Comparison of ENCODE assay signal across 7 cellular contexts in genomic region chr18:9147440-9148238, GRCh38. TPM values are rescaled to one million over a fixed set of nuclear protein-coding genes. Genes with fewer than 3 reads are reported as not detected.
DNase-seq lines count a peak whose midpoint lies in the region; ATAC-seq and TF ChIP-seq lines count a peak whose summit lies in the region.

No MANE protein-coding gene starts in this region.

- no peak for TF ChIP-seq POLR2A in vagina (IDR thresholded peaks at IDR 0.05)

- H3K27me3 ChIP-seq in vagina: no peaks in the 10 kb centered on the region

- intact Hi-C loops in vagina (cut with DNase I): no loop called here

- H3K36me3 ChIP-seq in vagina: no peaks in the 10 kb centered on the region

- peaks cover 82% of the 10 kb centered on the region for H3K4me1 ChIP-seq in vagina

- peak overlapping the region; percentile 28 for H3K27ac ChIP-seq in vagina

- ATAC-seq in GM21576 (IDR thresholded peaks at IDR 0.05; ENCODE audit: unreplicated experiment): peak; percentile 59

- TF ChIP-seq CTCF in vagina (IDR thresholded peaks at IDR 0.05): peak; percentile 24 to 69 (median 57)

- no peak overlapping the region for H3K4me3 ChIP-seq in vagina

- H3K9me3 ChIP-seq in vagina: no peaks in the 10 kb centered on the region

- peak; percentile 78 for DNase-seq in EH (ENCODE audit: low read depth)
- peak; percentile 69 for DNase-seq in M059J (ENCODE audit: low read depth)
- DNase-seq in SKM-1 (lab: John Stamatoyannopoulos, UW; ENCODE audit: unreplicated experiment): peak; percentile 55
- peak; percentile 75 to 81 for DNase-seq in dermis microvascular lymphatic vessel endothelial cell (ENCODE audit: low read depth in 2 of 2)
- peak; percentile 89 for DNase-seq in medulla oblongata (ENCODE audit: extremely low spot score)
- no peak for DNase-seq in vagina (ENCODE audit: extremely low spot score in 2 of 2)

RNA-seq across cellular contexts. Expression of gene ANKRD12, which starts 11.1 kb away (rescaled TPM):
- total RNA-seq in M059J (2014; rRNA removed; shearing (Covaris generic)): 16.0 and 24.5 TPM in 2 replicates
- total RNA-seq in dermis microvascular lymphatic vessel endothelial cell (14.0 and 16.2 TPM in 2 replicates), vagina (53.5 TPM)

RNA-seq across cellular contexts. Expression of gene NDUFV2, which starts 45.1 kb away (rescaled TPM):
- 114 and 177 TPM in 2 replicates for total RNA-seq in M059J (2014; rRNA removed; shearing (Covaris generic))
- 71.2 and 105 TPM in 2 replicates for total RNA-seq in dermis microvascular lymphatic vessel endothelial cell
- total RNA-seq in vagina: 75.1 TPM

Comparison
In these comparisons a context has a peak if more than half of its experiments do, and no peak if none do; other contexts are left out.
1. DNase-seq: peak in EH (single experiment), M059J (single experiment), SKM-1 (single experiment), dermis microvascular lymphatic vessel endothelial cell (2 of 2) and medulla oblongata (single experiment); none in vagina (0 of 2).